In the genomic region with DNA sequence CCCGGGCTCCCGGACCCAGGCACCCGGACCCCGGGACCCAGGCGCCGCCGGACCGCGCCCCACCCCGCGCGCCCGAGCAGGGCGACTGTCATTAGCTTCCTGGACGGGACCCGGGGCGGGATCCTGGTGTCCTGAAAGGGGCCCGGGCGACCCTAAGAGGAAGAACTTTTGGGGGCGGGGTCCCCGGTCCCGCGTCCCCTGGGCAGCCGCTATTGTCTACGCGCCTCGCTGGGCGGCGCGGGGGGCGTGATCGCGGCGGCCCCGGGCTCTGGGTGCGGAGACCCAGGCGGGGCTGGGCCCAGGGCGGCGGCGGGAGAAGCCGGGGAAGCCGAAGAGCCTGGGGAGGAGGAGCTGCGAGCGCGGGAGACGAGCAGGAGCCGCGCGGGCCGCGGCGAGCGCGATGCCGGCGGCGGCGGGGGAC, we compare ENCODE assay signal across 8 cellular contexts. TPM values are rescaled to one million over a fixed set of nuclear protein-coding genes. Genes with fewer than 3 reads are reported as not detected.
DNase-seq lines count a peak whose midpoint lies in the region; ATAC-seq, FAIRE-seq and TF ChIP-seq lines count a peak whose summit lies in the region.

No MANE protein-coding gene starts in this region.

- no peak for TF ChIP-seq POLR2A in gastrocnemius medialis (IDR thresholded peaks at IDR 0.05)

- no peak overlapping the region for H3K27ac ChIP-seq in heart right ventricle
- H3K27ac ChIP-seq in gastrocnemius medialis: no peak overlapping the region

- FAIRE-seq in GM19239 (lab: Jason Lieb, UNC): no peak

- H3K36me3 ChIP-seq in heart right ventricle (no peaks in the 10 kb centered on the region), gastrocnemius medialis (no peaks in the 10 kb centered on the region)

- peaks cover 0 to 73% (median 46%) of the 10 kb centered on the region in 7 donors for H3K27me3 ChIP-seq in heart right ventricle
- H3K27me3 ChIP-seq in gastrocnemius medialis: peaks cover 35 to 42% (median 40%) of the 10 kb centered on the region in 3 donors

- TF ChIP-seq CTCF in heart right ventricle (IDR thresholded peaks at IDR 0.05) (peak in 1 of 9 donors; percentile 1), gastrocnemius medialis (IDR thresholded peaks at IDR 0.05 in 4 of 5, conservative IDR thresholded peaks at IDR 0.05 in 1 of 5) (no peak)

- 1% methylated on average over 49 to 58 of the region's 58 CpGs for WGBS in heart right ventricle, 2 donors

- H3K4me3 ChIP-seq in heart right ventricle: peak overlapping the region; percentile 28 to 66 (median 58)
- H3K4me3 ChIP-seq in gastrocnemius medialis: peak overlapping the region; percentile 55 to 73 (median 58)

- in situ Hi-C loops in gastrocnemius medialis (cut with MboI; ENCODE audit: low sequenced_read_pairs in 4 of 4): no loop called here

- ATAC-seq in GM18868 (IDR thresholded peaks at IDR 0.05; ENCODE audit: unreplicated experiment) (peak; percentile 6), heart right ventricle (peak in 2 of 8 donors; percentile 4 to 5), gastrocnemius medialis (peak in 1 of 2 donors; percentile 10), GM21360 (IDR thresholded peaks at IDR 0.05; ENCODE audit: unreplicated experiment) (no peak)

- intact Hi-C loops in heart right ventricle (cut with DNase I) (loop anchor here in 2 of 10 donors (2.0 to 10.0 kb wide), 2 partner anchors 88 to 386 kb away; no protein-coding TSS in a partner anchor), gastrocnemius medialis (cut with DNase I; ENCODE audit: low total_unique reads) (loop anchor here (5.0 kb wide), 1 partner anchor 141 kb away; a partner anchor contains a TSS)

- H3K9me3 ChIP-seq in heart right ventricle: no peaks in the 10 kb centered on the region
- no peaks in the 10 kb centered on the region for H3K9me3 ChIP-seq in gastrocnemius medialis

- DNase-seq in NCI-H69 (lab: John Stamatoyannopoulos, UW) (peak; percentile 77), heart right ventricle (peak in 1 of 2 donors; percentile 23), gastrocnemius medialis (no peak), GM19239 (ENCODE audit: insufficient read length, low spot score) (no peak), NOMO-1 treated with dmso at 0.1 percent for 144 hours (lab: John Stamatoyannopoulos, UW; ENCODE audit: unreplicated experiment) (no peak), CD1c-positive myeloid dendritic cell (ENCODE audit: extremely low spot score) (no peak)

- H3K4me1 ChIP-seq in heart right ventricle (peaks cover 0 to 21% (median 13%) of the 10 kb centered on the region in 9 donors), gastrocnemius medialis (peaks cover 3 to 15% of the 10 kb centered on the region in 2 donors)

RNA-seq across cellular contexts. Expression of a gene that starts 0.5 kb away (rescaled TPM):
- total RNA-seq in heart right ventricle: under 1 TPM in 9 of 10 donors, not detected in 1; 0.04 to 0.81 (median 0.10) TPM
- polyA plus RNA-seq in heart right ventricle: under 1 TPM in 1 of 2 donors, not detected in 1; 0.14 TPM
- total RNA-seq in gastrocnemius medialis: under 1 TPM in 1 of 4 donors, not detected in 3; 0.13 TPM
